In genomic region chr3:56689303-56689702, GRCh38 we compare ENCODE assay signal across 9 cellular contexts.
"Had no signal": no experiment of that assay in that cellular context is flagged by ENCODE, and none has a peak within 500 bp of the region (broad histone marks: within the 10 kb centered on the region; RNA-seq: fewer than 3 reads in every experiment).

No MANE protein-coding gene starts in this region.

- H3K27ac Mint-ChIP-seq: HFFc6 had no signal

- ATAC-seq: HCT116, K562 had no signal

- H3K36me3 ChIP-seq: HAP-1 had no signal

- H3K4me3 ChIP-seq: GM23248, HAP-1, K562 had no signal

- H3K4me3 Mint-ChIP-seq: HFFc6 had no signal

- H2AFZ ChIP-seq: GM23248 had no signal

- FAIRE-seq: K562 had no signal

- H3K9ac ChIP-seq: GM23248 had no signal

- DNase-seq: GM23248, GOT3, H7, HFFc6, IMR-90 had no signal

- H3K27ac ChIP-seq: GM23248, HL-60 had no signal

- H3K9me3 ChIP-seq: HAP-1 had no signal
